Comparison of ENCODE assay signal across 24 cellular contexts in genomic region chr10:4150676-4151075, GRCh38.
"Had no signal": no experiment of that assay in that cellular context is flagged by ENCODE, and none has a peak within 500 bp of the region (broad histone marks: within the 10 kb centered on the region; RNA-seq: fewer than 3 reads in every experiment).

No MANE protein-coding gene starts in this region.

- H3K9me3 ChIP-seq: left ventricle myocardium inferior, pancreas, prostate gland, stomach, testis, thyroid gland, transverse colon, upper lobe of right lung had no signal

- H3K4me2 ChIP-seq: hepatocyte had no signal

- H3K27me3 ChIP-seq: hepatocyte, stomach, testis, thyroid gland, transverse colon, upper lobe of right lung had no signal

- H3K79me2 ChIP-seq: hepatocyte had no signal

- DNase-seq: islet precursor cell; left ventricle myocardium inferior; naive thymus-derived CD8-positive, alpha-beta T cell; nucleus accumbens; pancreas; posterior cingulate gyrus; retina; stimulated activated CD4-positive, alpha-beta T cell treated with anti-CD3 and anti-CD28 coated beads, Interleukin-12 subunit alpha, Interleukin-12 subunit beta, amount 100 ng/mL, for 4 hours; stimulated activated CD4-positive, alpha-beta T cell treated with anti-CD3 and anti-CD28 coated beads, Interleukin-15, amount 100 ng/mL, for 24 hours; stimulated activated CD4-positive, alpha-beta T cell treated with anti-CD3 and anti-CD28 coated beads, Interleukin-2, amount 100 ng/mL, for 24 hours; stimulated activated CD4-positive, alpha-beta T cell treated with anti-CD3 and anti-CD28 coated beads, Interleukin-4, amount 100 ng/mL, for 1 hour; stimulated activated naive B cell treated with anti-CD40 and anti-IgM and Interleukin-4, amounts not matched to agents 10 μg/mL and 1 μg/mL and 100 μg/mL, for 72 hours; stimulated activated naive CD8-positive, alpha-beta T cell treated with anti-CD3 and anti-CD28 coated beads, Interleukin-15, Interleukin-2, amounts not matched to agents 100 U/mL and 50 U/mL, for 24 hours; stomach; thyroid gland; transverse colon; upper lobe of right lung had no signal

- H3K4me3 ChIP-seq: hepatocyte, left ventricle myocardium inferior, lung, pancreas, prostate gland, skin epidermis, stomach, testis, thyroid gland, transverse colon, upper lobe of right lung had no signal

- ATAC-seq: naive thymus-derived CD8-positive, alpha-beta T cell; right cardiac atrium; sciatic nerve; stimulated activated naive B cell treated with anti-CD40 and anti-IgM and Interleukin-4, amounts not matched to agents 10 μg/mL and 1 μg/mL and 100 μg/mL, for 72 hours; stimulated activated naive CD8-positive, alpha-beta T cell treated with anti-CD3 and anti-CD28 coated beads, Interleukin-15, Interleukin-2, amounts not matched to agents 100 U/mL and 50 U/mL, for 24 hours had no signal

- H2AFZ ChIP-seq: hepatocyte had no signal

- H3K36me3 ChIP-seq: left ventricle myocardium inferior, pancreas, prostate gland, stomach, thyroid gland, transverse colon, upper lobe of right lung had no signal

- H3K27ac ChIP-seq: hepatocyte, left ventricle myocardium inferior, pancreas, prostate gland, skin epidermis, stomach, testis, thyroid gland, transverse colon, upper lobe of right lung had no signal

- H3K4me1 ChIP-seq: pancreas, prostate gland, stomach, testis, thyroid gland, transverse colon, upper lobe of right lung had no signal
